ENCODE assay signal across 1 cellular context in genomic region chr1:103250441-103250861, GRCh38.
TF ChIP-seq lines count a peak whose summit lies in the region.

No MANE protein-coding gene starts in this region.

TF ChIP-seq in H1, 55 proteins besides CTCF, POLR2A, EP300 and RAD21 (continued from another document):
- TF ChIP-seq ASH2L (IDR thresholded peaks at IDR 0.05; ENCODE audit: low read length) (no peak), ATF3 (IDR thresholded peaks at IDR 0.05; ENCODE audit: insufficient read depth, low read depth, low read length) (no peak), TEAD4 (IDR thresholded peaks at IDR 0.05; ENCODE audit: low read depth, low read length) (peak; percentile 51; the same call in 1 of the 2 replicates), CREB1 (IDR thresholded peaks at IDR 0.05) (no peak), POLR2AphosphoS5 (IDR thresholded peaks at IDR 0.05; ENCODE audit: low read depth, low read length) (no peak), EGR1 (IDR thresholded peaks at IDR 0.05; ENCODE audit: borderline replicate concordance, low read depth, low read length) (no peak), YY1 (IDR thresholded peaks at IDR 0.05; ENCODE audit: low read depth, low read length) (peak; percentile 36; the same call in 1 of the 2 replicates), CHD1 (IDR thresholded peaks at IDR 0.05; ENCODE audit: low read depth, low read length) (no peak), KDM4A (IDR thresholded peaks at IDR 0.05; ENCODE audit: low read depth, low read length, severe bottlenecking) (no peak), JUN (IDR thresholded peaks at IDR 0.05; ENCODE audit: low read depth, low read length) (0 out of 2 replicates have a peak, but pooled peaks have one; percentile 34)
